In genomic region chr6:81215092-81215432, GRCh38 we compare ENCODE assay signal across 19 cellular contexts.
DNase-seq lines count a peak whose midpoint lies in the region; ATAC-seq and TF ChIP-seq lines count a peak whose summit lies in the region.
"Had no signal": no experiment of that assay in that cellular context is flagged by ENCODE, and none has a peak within 500 bp of the region (broad histone marks: within the 10 kb centered on the region; RNA-seq: fewer than 3 reads in every experiment).

No MANE protein-coding gene starts in this region.

- no peaks in the 10 kb centered on the region for H3K4me1 ChIP-seq in endodermal cell (ENCODE audit: control insufficient read depth, insufficient read depth, low read length)

- no peaks in the 10 kb centered on the region for H3K36me3 ChIP-seq in endodermal cell (ENCODE audit: control insufficient read depth, insufficient read depth, low read length)

- no peaks in the 10 kb centered on the region for H3K4me1 Mint-ChIP-seq in stimulated activated naive CD8-positive, alpha-beta T cell treated with anti-CD3 and anti-CD28 coated beads, Interleukin-15, amount 100 ng/mL, for 72 hours
- H3K4me1 Mint-ChIP-seq in endodermal cell: no peaks in the 10 kb centered on the region
- no peaks in the 10 kb centered on the region for H3K4me1 Mint-ChIP-seq in activated T-helper 1 cell treated with anti-CD3 and anti-CD28 coated beads, Interleukin-12 subunit alpha, Interleukin-12 subunit beta, Interleukin-2, Interleukin-4 antibody, amounts not matched to agents 30 ng/mL and 10 ng/mL and 1 ng/mL, durations not matched to agents 14 hours and 24 hours and 36 hours (ENCODE audit: low read depth)

- no peaks in the 10 kb centered on the region for H3K27me3 ChIP-seq in endodermal cell (ENCODE audit: control insufficient read depth, insufficient read depth, low read length, poor library complexity, severe bottlenecking)

- H3K36me3 Mint-ChIP-seq in endodermal cell (ENCODE audit: low read depth): no peaks in the 10 kb centered on the region
- H3K36me3 Mint-ChIP-seq in activated T-helper 1 cell treated with anti-CD3 and anti-CD28 coated beads, Interleukin-12 subunit alpha, Interleukin-12 subunit beta, Interleukin-2, Interleukin-4 antibody, amounts not matched to agents 30 ng/mL and 10 ng/mL and 1 ng/mL, durations not matched to agents 14 hours and 24 hours and 36 hours (ENCODE audit: low read depth): no peaks in the 10 kb centered on the region

- no peak overlapping the region for H3K9ac ChIP-seq in endodermal cell (ENCODE audit: extremely low read depth, low read length, poor library complexity, severe bottlenecking)
- H3K9ac ChIP-seq: KMS-11, SK-N-SH had no signal

- intact Hi-C loops in activated T-helper 1 cell treated with anti-CD3 and anti-CD28 coated beads, Interleukin-12 subunit alpha, Interleukin-12 subunit beta, Interleukin-2, Interleukin-4 antibody, amounts not matched to agents 30 ng/mL and 10 ng/mL and 1 ng/mL, durations not matched to agents 14 hours and 24 hours and 36 hours (cut with micrococcal nuclease): no loop called here

- H3K9me3 ChIP-seq in endodermal cell (ENCODE audit: control insufficient read depth, low read length): no peaks in the 10 kb centered on the region

- no peak overlapping the region for H3K4me3 ChIP-seq in endodermal cell (ENCODE audit: low read length)

- peak; percentile 35 for ATAC-seq in stimulated activated naive CD8-positive, alpha-beta T cell treated with anti-CD3 and anti-CD28 coated beads, Interleukin-15, amount 100 ng/mL, for 72 hours
- ATAC-seq in stimulated activated naive CD8-positive, alpha-beta T cell treated with anti-CD3 and anti-CD28 coated beads, Interleukin-15, Interleukin-2, amounts not matched to agents 100 U/mL and 50 U/mL, for 24 hours: no peak
- no peak for ATAC-seq in HG03196 (IDR thresholded peaks at IDR 0.05; ENCODE audit: unreplicated experiment)

- no peak overlapping the region for H3K4me3 Mint-ChIP-seq in stimulated activated naive CD8-positive, alpha-beta T cell treated with anti-CD3 and anti-CD28 coated beads, Interleukin-15, amount 100 ng/mL, for 72 hours
- no peak overlapping the region for H3K4me3 Mint-ChIP-seq in endodermal cell
- no peak overlapping the region for H3K4me3 Mint-ChIP-seq in activated T-helper 1 cell treated with anti-CD3 and anti-CD28 coated beads, Interleukin-12 subunit alpha, Interleukin-12 subunit beta, Interleukin-2, Interleukin-4 antibody, amounts not matched to agents 30 ng/mL and 10 ng/mL and 1 ng/mL, durations not matched to agents 14 hours and 24 hours and 36 hours

- H3K27me3 Mint-ChIP-seq in stimulated activated naive CD8-positive, alpha-beta T cell treated with anti-CD3 and anti-CD28 coated beads, Interleukin-15, amount 100 ng/mL, for 72 hours: no peaks in the 10 kb centered on the region
- H3K27me3 Mint-ChIP-seq in endodermal cell (ENCODE audit: insufficient read depth): no peaks in the 10 kb centered on the region
- no peaks in the 10 kb centered on the region for H3K27me3 Mint-ChIP-seq in activated T-helper 1 cell treated with anti-CD3 and anti-CD28 coated beads, Interleukin-12 subunit alpha, Interleukin-12 subunit beta, Interleukin-2, Interleukin-4 antibody, amounts not matched to agents 30 ng/mL and 10 ng/mL and 1 ng/mL, durations not matched to agents 14 hours and 24 hours and 36 hours (ENCODE audit: insufficient read depth)

- H3K27ac ChIP-seq in endodermal cell (ENCODE audit: low read depth, low read length): no peak overlapping the region
- H3K27ac ChIP-seq: 22Rv1, C4-2B, KMS-11 had no signal

- no peak for TF ChIP-seq CTCF in endodermal cell (conservative IDR thresholded peaks at IDR 0.05)

- H3K27ac Mint-ChIP-seq in stimulated activated naive CD8-positive, alpha-beta T cell treated with anti-CD3 and anti-CD28 coated beads, Interleukin-15, amount 100 ng/mL, for 72 hours: no peak overlapping the region
- H3K27ac Mint-ChIP-seq in endodermal cell: no peak overlapping the region
- H3K27ac Mint-ChIP-seq in activated T-helper 1 cell treated with anti-CD3 and anti-CD28 coated beads, Interleukin-12 subunit alpha, Interleukin-12 subunit beta, Interleukin-2, Interleukin-4 antibody, amounts not matched to agents 30 ng/mL and 10 ng/mL and 1 ng/mL, durations not matched to agents 14 hours and 24 hours and 36 hours: no peak overlapping the region

- H3K9me3 Mint-ChIP-seq in stimulated activated naive CD8-positive, alpha-beta T cell treated with anti-CD3 and anti-CD28 coated beads, Interleukin-15, amount 100 ng/mL, for 72 hours: peaks cover 12 to 20% of the 10 kb centered on the region in 2 donors
- H3K9me3 Mint-ChIP-seq in endodermal cell: peaks cover 7% of the 10 kb centered on the region
- peaks cover 10% of the 10 kb centered on the region for H3K9me3 Mint-ChIP-seq in activated T-helper 1 cell treated with anti-CD3 and anti-CD28 coated beads, Interleukin-12 subunit alpha, Interleukin-12 subunit beta, Interleukin-2, Interleukin-4 antibody, amounts not matched to agents 30 ng/mL and 10 ng/mL and 1 ng/mL, durations not matched to agents 14 hours and 24 hours and 36 hours

- 92 to 100% methylated on average over 1 to 7 of the region's 7 CpGs for WGBS in endodermal cell (ENCODE audit: insufficient coverage in 1 of 2, insufficient read length in 1 of 2), 2 experiments

- no peak for DNase-seq in stimulated activated naive CD8-positive, alpha-beta T cell treated with anti-CD3 and anti-CD28 coated beads, Interleukin-15, amount 100 ng/mL, for 72 hours
- DNase-seq in stimulated activated naive CD8-positive, alpha-beta T cell treated with anti-CD3 and anti-CD28 coated beads, Interleukin-15, Interleukin-2, amounts not matched to agents 100 U/mL and 50 U/mL, for 24 hours: no peak
- peak; percentile 34 for DNase-seq in NCI-H2029 treated with DMSO at 0.1 percent for 48 hours (lab: John Stamatoyannopoulos, UW)
- DNase-seq in endodermal cell: peak; percentile 44
- no peak for DNase-seq in T-helper 1 cell
- no peak for DNase-seq in middle frontal gyrus (ENCODE audit: extremely low spot score, low spot score)
- no peak for DNase-seq in activated T-helper 1 cell treated with anti-CD3 and anti-CD28 coated beads, Interleukin-12 subunit alpha, Interleukin-12 subunit beta, Interleukin-2, Interleukin-4 antibody, amounts not matched to agents 30 ng/mL and 10 ng/mL and 1 ng/mL, durations not matched to agents 14 hours and 24 hours and 36 hours (ENCODE audit: low spot score)
- DNase-seq: AML-193, EL, NCI-H1417, NCI-H2081, NCI-H2171 treated with DMSO at 0.1 percent for 48 hours, NCI-H446, OCI-M1, SK-N-SH had no signal

Comparison
In these comparisons a context has a peak if more than half of its experiments do, and no peak if none do; other contexts are left out.
1. DNase-seq: peak in NCI-H2029 treated with DMSO at 0.1 percent for 48 hours (single experiment) and endodermal cell (single experiment); none in stimulated activated naive CD8-positive, alpha-beta T cell treated with anti-CD3 and anti-CD28 coated beads, Interleukin-15, amount 100 ng/mL, for 72 hours (0 of 2), stimulated activated naive CD8-positive, alpha-beta T cell treated with anti-CD3 and anti-CD28 coated beads, Interleukin-15, Interleukin-2, amounts not matched to agents 100 U/mL and 50 U/mL, for 24 hours (single experiment), T-helper 1 cell (0 of 5), middle frontal gyrus (single experiment) and activated T-helper 1 cell treated with anti-CD3 and anti-CD28 coated beads, Interleukin-12 subunit alpha, Interleukin-12 subunit beta, Interleukin-2, Interleukin-4 antibody, amounts not matched to agents 30 ng/mL and 10 ng/mL and 1 ng/mL, durations not matched to agents 14 hours and 24 hours and 36 hours (single experiment).